23 cellular contexts compared by ENCODE assay signal in the genomic region with DNA sequence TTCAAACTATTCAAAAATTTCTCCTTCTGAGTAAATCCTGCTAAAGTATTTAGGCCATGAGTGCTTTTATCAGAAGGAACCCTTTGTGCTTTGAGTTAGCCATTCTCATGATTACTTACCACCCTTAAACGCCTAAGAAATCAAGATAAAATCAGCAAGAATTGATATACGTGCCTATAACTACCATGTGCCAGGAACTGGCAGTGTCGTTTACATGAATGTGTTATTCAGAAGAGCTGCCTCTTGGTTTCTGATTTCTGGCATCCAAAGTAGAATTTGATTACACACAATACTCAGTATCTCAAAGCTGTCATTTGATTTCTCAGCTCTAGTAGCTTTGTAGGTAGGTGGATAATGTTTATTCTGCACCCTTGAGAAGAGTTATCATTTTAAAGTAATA.
DNase-seq lines count a peak whose midpoint lies in the region; ATAC-seq, FAIRE-seq and TF ChIP-seq lines count a peak whose summit lies in the region.
"Had no signal": no experiment of that assay in that cellular context is flagged by ENCODE, and none has a peak within 500 bp of the region (broad histone marks: within the 10 kb centered on the region; RNA-seq: fewer than 3 reads in every experiment).

No MANE protein-coding gene starts in this region.

- no peaks in the 10 kb centered on the region; the same call in 1 of the 2 replicates for H3K23me2 ChIP-seq in H1 (ENCODE audit: low read depth, low read length)

- 85% methylated on average over 3 of the region's 3 CpGs; no CpG with 5 or more reads in 1 of the 2 experiments for WGBS in H1 (ENCODE audit: extremely low coverage in 1 of 2, insufficient coverage in 1 of 2, insufficient read length in 1 of 2, insufficient replicate concordance in 2 of 2, low coverage in 1 of 2, low lambda C conversion rate in 2 of 2, missing lambda C conversion rate in 1 of 2), 2 experiments

- ATAC-seq in GM18517 (IDR thresholded peaks at IDR 0.05; ENCODE audit: unreplicated experiment), result no peak
- ATAC-seq: A549, Panc1 had no signal

- H4K20me1 ChIP-seq in Loucy (ENCODE audit: insufficient read depth, low read length, poor library complexity, severe bottlenecking) (no peaks in the 10 kb centered on the region), H1 (replicated peaks in 1 of 2; ENCODE audit: control insufficient read depth in 1 of 2, insufficient read depth in 2 of 2, low read length in 2 of 2) (no peaks in the 10 kb centered on the region)

- H2AFZ ChIP-seq in Loucy (ENCODE audit: low read length) (peak overlapping the region; percentile 65), H1 (ENCODE audit: low read length) (peak overlapping the region; percentile 78)

- no peak for TF ChIP-seq POLR2A in H1 (IDR thresholded peaks at IDR 0.05; ENCODE audit: control extremely low read depth in 1 of 2, low read depth in 2 of 2, low read length in 2 of 2)

- no peaks in the 10 kb centered on the region for H3K9me2 ChIP-seq in Loucy (replicated peaks; ENCODE audit: low read depth, low read length)

- H3K79me1 ChIP-seq in H1 (ENCODE audit: low read depth, low read length), result no peaks in the 10 kb centered on the region

- H3F3A ChIP-seq in Loucy (ENCODE audit: low read depth), result no peaks in the 10 kb centered on the region

- H3K14ac ChIP-seq in H1 (ENCODE audit: insufficient read length), result no peak overlapping the region

- H2BK12ac ChIP-seq in H1 (ENCODE audit: low read depth, low read length), result no peak overlapping the region

- H3K27me3 ChIP-seq in Loucy (ENCODE audit: insufficient read depth, low read length, poor library complexity, severe bottlenecking), result no peaks in the 10 kb centered on the region
- no peaks in the 10 kb centered on the region for H3K27me3 ChIP-seq in H1 (replicated peaks in 1 of 4; ENCODE audit: control insufficient read depth in 3 of 4, extremely low read depth in 1 of 4, insufficient read depth in 3 of 4, low read length in 3 of 4)
- H3K27me3 ChIP-seq in SJCRH30, result no peaks in the 10 kb centered on the region
- H3K27me3 ChIP-seq: MG63 had no signal

- no peak overlapping the region for H2BK20ac ChIP-seq in H1 (ENCODE audit: low read length)

- no peak overlapping the region for H4K5ac ChIP-seq in H1 (ENCODE audit: insufficient read length, low read depth, low read length)

- H4K91ac ChIP-seq in H1 (replicated peaks; ENCODE audit: insufficient read length, low read length), result no peak overlapping the region

- TF ChIP-seq CTCF in Loucy (conservative IDR thresholded peaks at IDR 0.05; ENCODE audit: low read length) (no peak), H1 (IDR thresholded peaks at IDR 0.05; ENCODE audit: control extremely low read depth in 1 of 3, insufficient read depth in 1 of 3, low read depth in 1 of 3, low read length in 3 of 3) (no peak)

- no peak for TF ChIP-seq EP300 in H1 (IDR thresholded peaks at IDR 0.05; ENCODE audit: borderline replicate concordance in 1 of 2, low read depth in 2 of 2, low read length in 2 of 2)

- H3K18ac ChIP-seq in H1 (ENCODE audit: extremely low read depth, low read length), result no peak overlapping the region

- POLR2A ChIA-PET in H1 (lab: Charles Lee; ENCODE audit: partially characterized antibody), result no interaction called here

- no peak overlapping the region for H2BK15ac ChIP-seq in H1 (ENCODE audit: low read length)

- H3K4me2 ChIP-seq in Loucy (ENCODE audit: low read depth, low read length, poor library complexity, severe bottlenecking), result no peak overlapping the region
- no peak overlapping the region for H3K4me2 ChIP-seq in H1 (ENCODE audit: insufficient read depth in 1 of 2, low read depth in 2 of 2, low read length in 2 of 2)
- H3K4me2 ChIP-seq: A549 had no signal

- no peaks in the 10 kb centered on the region for H3K36me3 ChIP-seq in Loucy (ENCODE audit: insufficient read depth, low read length)
- H3K36me3 ChIP-seq in H1 (ENCODE audit: control insufficient read depth in 2 of 4, insufficient read depth in 4 of 4, low read length in 3 of 4), result no peaks in the 10 kb centered on the region
- H3K36me3 ChIP-seq in SJCRH30, result no peaks in the 10 kb centered on the region
- H3K36me3 ChIP-seq: MG63 had no signal

- peak; percentile 26 for DNase-seq in Ammon's horn (ENCODE audit: low spot score)
- no peak for DNase-seq in H1 (ENCODE audit: low read depth in 1 of 2, low spot score in 2 of 2)
- peak; percentile 66 for DNase-seq in pons (ENCODE audit: low spot score)
- no peak for DNase-seq in SJCRH30
- no peak for DNase-seq in NCI-H2171 (lab: John Stamatoyannopoulos, UW)
- DNase-seq in NCI-H1048 (lab: John Stamatoyannopoulos, UW), result no peak
- DNase-seq: CD4-positive, CD25-positive, alpha-beta regulatory T cell; DMS153; GOT3; Karpas-422; MG63; NCI-H1417 treated with DMSO at 0.1 percent for 48 hours; NCI-H187; NCI-H2107; NCI-H226; NCI-H510A treated with DMSO at 0.1 percent for 48 hours; NCI-H748 treated with DMSO at 0.1 percent for 48 hours; SIG-M5 had no signal

- no peak overlapping the region for H3K9ac ChIP-seq in Loucy (ENCODE audit: low read depth, low read length, poor library complexity, severe bottlenecking)
- no peak overlapping the region for H3K9ac ChIP-seq in H1 (replicated peaks in 1 of 4; ENCODE audit: extremely low read depth in 1 of 4, low read depth in 3 of 4, low read length in 3 of 4)

- H3K9me3 ChIP-seq in Loucy (ENCODE audit: insufficient read depth, low read depth, low read length), result no peaks in the 10 kb centered on the region
- H3K9me3 ChIP-seq in H1 (ENCODE audit: insufficient read depth in 2 of 2, low read depth in 1 of 2, low read length in 1 of 2), result no peaks in the 10 kb centered on the region
- H3K9me3 ChIP-seq in SJCRH30 (replicated peaks), result no peaks in the 10 kb centered on the region
- H3K9me3 ChIP-seq: A549, MG63 had no signal

- H3K27ac ChIP-seq in H1 (ENCODE audit: low read depth, low read length) (no peak overlapping the region), SJCRH30 (no peak overlapping the region)
- H3K27ac ChIP-seq: A549 had no signal

- H3K56ac ChIP-seq in H1 (replicated peaks; ENCODE audit: insufficient read length, low read depth, low read length), result no peak overlapping the region

- H2BK120ac ChIP-seq in H1 (replicated peaks; ENCODE audit: low read depth, low read length), result no peak overlapping the region

- H2BK5ac ChIP-seq in H1 (ENCODE audit: low read depth, low read length), result no peak overlapping the region

- no peak overlapping the region for H3K23ac ChIP-seq in H1 (ENCODE audit: insufficient read length)

- H3K4me1 ChIP-seq in Loucy (ENCODE audit: insufficient read depth, low read length, poor library complexity, severe bottlenecking), result peaks cover 28% of the 10 kb centered on the region
- H3K4me1 ChIP-seq in H1 (replicated peaks in 1 of 4; ENCODE audit: control insufficient read depth in 3 of 4, insufficient read depth in 4 of 4, low read length in 3 of 4), result no peaks in the 10 kb centered on the region
- H3K4me1 ChIP-seq in SJCRH30, result no peaks in the 10 kb centered on the region
- H3K4me1 ChIP-seq: A549 had no signal

- no peak overlapping the region for H4K8ac ChIP-seq in H1 (ENCODE audit: extremely low read depth, insufficient read depth, low read length)

- H3K79me2 ChIP-seq in Loucy (ENCODE audit: insufficient read depth, low read length) (no peaks in the 10 kb centered on the region), H1 (ENCODE audit: control insufficient read depth in 1 of 2, insufficient read depth in 2 of 2, low read length in 2 of 2) (no peaks in the 10 kb centered on the region)

- CTCF ChIA-PET in H1 (lab: Charles Lee; ENCODE audit: partially characterized antibody), result interaction anchor here (0.6 kb wide), 1 partner anchor 69 kb away, joined by 3 read pairs; no protein-coding TSS in a partner anchor

- H3K4ac ChIP-seq in H1 (replicated peaks; ENCODE audit: insufficient read length, low read depth, low read length), result no peak overlapping the region

- FAIRE-seq in H1 (lab: Jason Lieb, UNC), result no peak
- FAIRE-seq: A549, GM12891 had no signal

- H3K4me3 ChIP-seq in Loucy (ENCODE audit: low read length, poor library complexity, severe bottlenecking) (no peak overlapping the region), H1 (ENCODE audit: extremely low read depth in 1 of 4, insufficient read depth in 2 of 4, low read depth in 3 of 4, low read length in 4 of 4) (no peak overlapping the region), SJCRH30 (no peak overlapping the region)
- H3K4me3 ChIP-seq: A549, MG63 had no signal

- no peak for TF ChIP-seq RAD21 in H1 (IDR thresholded peaks at IDR 0.05 in 1 of 2, conservative IDR thresholded peaks at IDR 0.05 in 1 of 2; ENCODE audit: low read depth in 2 of 2, low read length in 2 of 2)

- no peak overlapping the region for H2AK5ac ChIP-seq in H1 (ENCODE audit: low read depth, low read length)

TF ChIP-seq in H1, 55 proteins besides CTCF, POLR2A, EP300 and RAD21 (continues in another document):
- TF ChIP-seq TAF1 (IDR thresholded peaks at IDR 0.05; ENCODE audit: low read depth, low read length), result no peak

Comparison
In these comparisons a context has a peak if more than half of its experiments do, and no peak if none do; other contexts are left out.
1. DNase-seq: peak in Ammon's horn (single experiment) and pons (single experiment); none in H1 (0 of 2), SJCRH30 (0 of 2), NCI-H2171 (single experiment) and NCI-H1048 (single experiment).